Comparison of ENCODE assay signal across 8 cellular contexts in the genomic region with DNA sequence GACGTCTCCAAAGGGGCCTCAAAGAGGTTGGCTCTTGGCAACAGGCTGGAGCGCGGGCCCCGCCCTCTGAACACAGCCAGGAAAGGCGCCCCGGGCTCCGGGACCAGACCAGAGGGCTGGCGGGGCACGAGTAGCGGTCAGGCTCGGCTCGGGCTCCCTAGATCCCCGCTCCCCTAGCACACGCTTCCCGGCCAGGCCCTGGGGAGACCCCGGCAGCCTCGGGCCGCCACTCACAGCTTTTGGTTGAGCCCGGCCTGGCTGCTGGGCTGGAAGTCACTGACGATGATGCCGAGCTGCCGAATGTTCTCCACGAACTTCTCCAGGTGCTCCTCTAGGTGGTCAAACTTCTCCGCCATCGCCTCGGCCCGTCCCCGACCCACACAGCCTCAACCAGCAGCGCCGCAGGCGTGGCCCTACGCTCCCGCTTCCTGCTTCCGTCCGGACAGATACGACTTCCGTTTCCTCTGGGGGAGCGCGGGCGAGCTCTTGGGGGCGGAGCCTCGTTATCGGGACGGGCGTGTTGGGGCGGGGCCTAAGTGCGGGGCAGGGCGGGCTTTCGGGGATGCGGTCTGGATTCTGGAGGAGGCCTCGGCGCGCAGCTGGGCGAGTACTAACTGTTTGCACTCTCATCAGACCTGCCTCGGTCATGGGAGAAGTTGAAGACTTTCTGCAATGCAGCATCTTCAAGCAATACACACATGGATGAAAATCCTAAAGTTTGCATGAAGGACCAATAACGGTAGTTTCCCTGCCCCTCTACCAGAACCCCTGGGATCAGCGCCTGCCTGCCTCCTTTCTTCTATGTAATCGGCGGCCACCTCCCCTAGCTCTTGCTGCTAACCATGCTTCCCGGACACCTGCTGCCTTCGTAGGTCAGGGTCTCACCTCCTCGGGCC. TPM values are rescaled to one million over a fixed set of nuclear protein-coding genes. Genes with fewer than 3 reads are reported as not detected.
DNase-seq lines count a peak whose midpoint lies in the region; ATAC-seq and TF ChIP-seq lines count a peak whose summit lies in the region.

A gene with protein sequence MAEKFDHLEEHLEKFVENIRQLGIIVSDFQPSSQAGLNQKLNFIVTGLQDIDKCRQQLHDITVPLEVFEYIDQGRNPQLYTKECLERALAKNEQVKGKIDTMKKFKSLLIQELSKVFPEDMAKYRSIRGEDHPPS (minus strand): TSS at position 420 of the 896 bp plus-strand sequence. CDS start 64 bp downstream, at position 356.

- TF ChIP-seq CTCF in VCaP (conservative IDR thresholded peaks at IDR 0.05) (no peak), breast epithelium (IDR thresholded peaks at IDR 0.05) (no peak), smooth muscle cell (IDR thresholded peaks at IDR 0.05; ENCODE audit: borderline replicate concordance, insufficient read depth, poor library complexity, severe bottlenecking) (no peak)

- intact Hi-C loops in breast epithelium (cut with DNase I; ENCODE audit: low total_unique reads), result no loop called here

- H3K27me3 ChIP-seq in ACC112 (ENCODE audit: insufficient read depth, low read length) (peaks cover 6% of the 10 kb centered on the region; the same call in 1 of the 2 replicates), breast epithelium (no peaks in the 10 kb centered on the region), smooth muscle cell (ENCODE audit: low read depth) (no peaks in the 10 kb centered on the region)

- peaks cover 42% of the 10 kb centered on the region for H4K20me1 ChIP-seq in smooth muscle cell (ENCODE audit: low read depth)

- peak within 1 kb of the TSS; percentile 94 for H3K4me3 ChIP-seq in ACC112 (ENCODE audit: low read depth, low read length)
- H3K4me3 ChIP-seq in breast epithelium, result peak within 1 kb of the TSS; percentile 98 to 99 (median 99)
- H3K4me3 ChIP-seq in smooth muscle cell, result peak within 1 kb of the TSS; percentile 87

- H3K9me3 ChIP-seq in breast epithelium, result no peaks in the 10 kb centered on the region
- H3K9me3 ChIP-seq in smooth muscle cell (replicated peaks; ENCODE audit: low read depth), result no peaks in the 10 kb centered on the region

- H3K4me1 ChIP-seq in ACC112 (ENCODE audit: control insufficient read depth, insufficient read depth, low read length, unreplicated experiment) (peaks cover 6% of the 10 kb centered on the region), breast epithelium (peaks cover 0 to 4% of the 10 kb centered on the region in 2 donors), smooth muscle cell (ENCODE audit: low read depth) (peaks cover 12% of the 10 kb centered on the region)

- H3K79me2 ChIP-seq in ACC112 (ENCODE audit: control insufficient read depth, insufficient read depth, low read length, unreplicated experiment) (peaks cover 42% of the 10 kb centered on the region), smooth muscle cell (ENCODE audit: low read depth) (peaks cover 34% of the 10 kb centered on the region)

- H3F3A ChIP-seq in smooth muscle cell (ENCODE audit: low read depth), result no peaks in the 10 kb centered on the region

- H3K27ac ChIP-seq in ACC112 (ENCODE audit: low read depth, low read length) (peak within 1 kb of the TSS; percentile 66), VCaP (peak within 1 kb of the TSS; percentile 79), breast epithelium (peak within 1 kb of the TSS; percentile 91 to 92), smooth muscle cell (ENCODE audit: low read depth) (peak within 1 kb of the TSS; percentile 76)

- WGBS in smooth muscle cell (ENCODE audit: low lambda C conversion rate), result 3% methylated on average over 60 of the region's 62 CpGs

- peaks cover 32% of the 10 kb centered on the region for H3K36me3 ChIP-seq in ACC112 (ENCODE audit: insufficient read depth, low read length)
- H3K36me3 ChIP-seq in breast epithelium, result no peaks in the 10 kb centered on the region
- H3K36me3 ChIP-seq in smooth muscle cell (ENCODE audit: low read depth), result peaks cover 15% of the 10 kb centered on the region

- peak; percentile 88 for DNase-seq in NCI-H2196 treated with DMSO at 0.1 percent for 48 hours (lab: John Stamatoyannopoulos, UW; ENCODE audit: unreplicated experiment)
- peak; percentile 81 to 86 for DNase-seq in breast epithelium (ENCODE audit: low spot score in 2 of 2)
- peak; percentile 96 for DNase-seq in iPS-NIHi11 (ENCODE audit: low spot score)
- DNase-seq in smooth muscle cell (lab: John Stamatoyannopoulos, UW; ENCODE audit: unreplicated experiment), result peak; percentile 79

- TF ChIP-seq POLR2A in breast epithelium (IDR thresholded peaks at IDR 0.05), result peak; percentile 36

- H3K9ac ChIP-seq in smooth muscle cell (ENCODE audit: low read depth), result peak within 1 kb of the TSS; percentile 93

- ATAC-seq in GM18870 (IDR thresholded peaks at IDR 0.05; ENCODE audit: unreplicated experiment) (peak; percentile 88), HG03135 (IDR thresholded peaks at IDR 0.05; ENCODE audit: unreplicated experiment) (peak; percentile 98)

- H2AFZ ChIP-seq in ACC112 (ENCODE audit: low read length, unreplicated experiment) (peak within 1 kb of the TSS; percentile 87), smooth muscle cell (ENCODE audit: low read depth) (peak within 1 kb of the TSS; percentile 72)

- peak within 1 kb of the TSS; percentile 98 for H3K4me2 ChIP-seq in smooth muscle cell

RNA-seq across cellular contexts. Expression of the gene that starts here (rescaled TPM):
- total RNA-seq in breast epithelium (10 to 100 TPM; 25.6 to 29.9 (median 25.9) TPM), smooth muscle cell (23.0 and 28.6 TPM in 2 replicates)
- polyA plus RNA-seq in smooth muscle cell, result 96.2 and 124 TPM in 2 replicates

Comparison
In these comparisons a context has a peak if more than half of its experiments do, and no peak if none do; other contexts are left out.
1. Peak in every context shown above with its lines: DNase-seq, ATAC-seq, H3K4me3 ChIP-seq and H3K27ac ChIP-seq.